ENCODE assay signal across 8 cellular contexts in genomic region chr9:124940894-124941688, GRCh38. TPM values are rescaled to one million over a fixed set of nuclear protein-coding genes. Genes with fewer than 3 reads are reported as not detected.
DNase-seq lines count a peak whose midpoint lies in the region; TF ChIP-seq lines count a peak whose summit lies in the region.

Gene GOLGA1 (minus strand): TSS chr9:124941083. CDS start chr9:124938711, 2,372 bp downstream.

- no peaks in the 10 kb centered on the region for H3K27me3 ChIP-seq in effector memory CD4-positive, alpha-beta T cell (replicated peaks; ENCODE audit: control insufficient read depth, insufficient read depth, low read length, poor library complexity, severe bottlenecking)

- peaks cover 6% of the 10 kb centered on the region for H3K36me3 ChIP-seq in effector memory CD4-positive, alpha-beta T cell (ENCODE audit: control insufficient read depth, insufficient read depth, low read length)

- H3K4me1 ChIP-seq in effector memory CD4-positive, alpha-beta T cell (ENCODE audit: control insufficient read depth, insufficient read depth, low read length, poor library complexity, severe bottlenecking): peaks cover 16% of the 10 kb centered on the region

- TF ChIP-seq CTCF in GM20000 (IDR thresholded peaks at IDR 0.05; ENCODE audit: extremely low read depth, missing control alignments): no peak

- peak within 1 kb of the TSS; percentile 93 for H3K27ac ChIP-seq in effector memory CD4-positive, alpha-beta T cell (ENCODE audit: insufficient read depth, low read length, poor library complexity, severe bottlenecking)

- DNase-seq in COLO668 (lab: John Stamatoyannopoulos, UW; ENCODE audit: unreplicated experiment): peak; percentile 99
- peak; percentile 95 for DNase-seq in GM20000 (ENCODE audit: low spot score)
- DNase-seq in HT-29 (ENCODE audit: low spot score): peak; percentile 94
- peak; percentile 85 for DNase-seq in NK-92 treated with Interleukin-12 subunit alpha and Interleukin-12 subunit beta, amount 100 ng/mL, for 24 hours (lab: John Stamatoyannopoulos, UW)
- peak; percentile 81 to 83 for DNase-seq in activated CD8-positive, alpha-beta memory T cell treated with anti-CD3 and anti-CD28 coated beads for 4 hours (ENCODE audit: low read depth in 2 of 2)
- DNase-seq in effector memory CD4-positive, alpha-beta T cell: peak; percentile 88 to 92 (median 89)
- DNase-seq in medulla oblongata (ENCODE audit: extremely low spot score): peak; percentile 93
- peak; percentile 82 to 91 (median 83) for DNase-seq in stimulated activated CD4-positive, alpha-beta T cell treated with anti-CD3 and anti-CD28 coated beads, TNF-alpha, amount 100 ng/mL, for 48 hours (ENCODE audit: low read depth in 3 of 3)

- peak within 1 kb of the TSS; percentile 96 for H3K4me3 ChIP-seq in effector memory CD4-positive, alpha-beta T cell (ENCODE audit: insufficient read depth, low read depth, low read length, poor library complexity, severe bottlenecking)

- H3K9me3 ChIP-seq in effector memory CD4-positive, alpha-beta T cell (ENCODE audit: control insufficient read depth, low read length): no peaks in the 10 kb centered on the region

RNA-seq across cellular contexts. Expression of gene GOLGA1, which starts in this region (rescaled TPM):
- 5.0 and 5.4 TPM in 2 replicates for total RNA-seq in HT-29 (2014; rRNA removed; shearing (Covaris generic))

Comparison
In these comparisons a context has a peak if more than half of its experiments do, and no peak if none do; other contexts are left out.
1. Peak in every context shown above with its lines: DNase-seq, H3K4me3 ChIP-seq and H3K27ac ChIP-seq.